16 cellular contexts compared by ENCODE assay signal in the genomic region with DNA sequence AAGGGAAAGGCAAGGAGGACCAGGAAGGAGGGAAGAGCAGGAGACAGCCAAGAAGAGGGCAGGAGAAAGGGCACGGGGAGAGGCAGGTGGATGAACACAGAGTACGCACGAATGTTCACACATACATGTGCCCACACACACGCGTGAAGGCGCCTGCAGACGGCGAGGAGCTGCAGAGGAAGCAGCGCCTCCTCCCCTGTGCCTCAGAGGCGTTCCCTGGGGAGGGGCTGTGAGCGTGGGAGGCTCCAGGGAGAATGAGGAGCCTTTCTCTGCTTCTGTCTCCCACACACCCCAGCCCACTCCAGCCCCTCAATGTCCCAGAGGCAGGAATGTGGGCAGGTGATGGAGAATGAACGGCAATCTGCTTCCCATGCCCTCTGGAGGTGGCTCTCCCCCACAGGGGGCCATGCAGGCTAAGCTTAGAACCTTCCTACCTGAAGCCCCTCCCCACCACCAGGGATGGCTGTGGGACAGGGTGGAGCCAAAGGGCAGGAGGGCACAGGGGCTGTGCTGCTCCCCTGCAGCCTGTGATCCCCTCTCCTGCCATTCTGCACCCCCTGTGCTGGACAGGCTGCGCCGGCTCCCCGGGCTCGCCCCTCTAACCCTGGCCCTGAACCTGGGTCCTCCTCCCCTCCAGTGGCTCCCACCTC. TPM values are rescaled to one million over a fixed set of nuclear protein-coding genes. Genes with fewer than 3 reads are reported as not detected.
DNase-seq lines count a peak whose midpoint lies in the region; ATAC-seq lines count a peak whose summit lies in the region.
"Had no signal": no experiment of that assay in that cellular context is flagged by ENCODE, and none has a peak within 500 bp of the region (broad histone marks: within the 10 kb centered on the region; RNA-seq: fewer than 3 reads in every experiment).

No MANE protein-coding gene starts in this region.

- ATAC-seq in sciatic nerve (peak; percentile 9), HG02623 (IDR thresholded peaks at IDR 0.05; ENCODE audit: unreplicated experiment) (no peak)
- ATAC-seq: T-helper 17 cell, upper lobe of right lung had no signal

- DNase-seq in NCI-H2227 (lab: John Stamatoyannopoulos, UW; ENCODE audit: unreplicated experiment) (peak; percentile 39), NCI-H2227 treated with DMSO at 0.1 percent for 48 hours (lab: John Stamatoyannopoulos, UW) (no peak), head of caudate nucleus (peak in 41 of 42 donors; percentile 35 to 94 (median 82)), sciatic nerve (ENCODE audit: low spot score) (no peak), A172 (ENCODE audit: low spot score) (no peak), AG08396 (ENCODE audit: low spot score) (no peak)
- DNase-seq: activated CD4-positive, alpha-beta T cell treated with anti-CD3 and anti-CD28 coated beads, Interleukin-2, amount 10 ng/mL, durations not matched to agents 7 days and 5 days; activated naive CD8-positive, alpha-beta T cell treated with anti-CD3 and anti-CD28 coated beads for 36 hours; Karpas-422; NCI-H2029; T-helper 17 cell; upper lobe of right lung had no signal

- H3K27ac ChIP-seq in angular gyrus (ENCODE audit: low read depth, low read length): peak overlapping the region; percentile 39
- H3K27ac ChIP-seq: SK-N-MC, upper lobe of right lung, VCaP had no signal

- intact Hi-C loops in head of caudate nucleus (cut with DNase I): no loop called here
- intact Hi-C loops in sciatic nerve (cut with DNase I): no loop called here

RNA-seq across cellular contexts. Expression of a gene that starts 25.3 kb away (rescaled TPM):
- total RNA-seq in sciatic nerve: 95.5 TPM
- 37.6 and 43.3 TPM in 2 replicates for total RNA-seq in A172 (2014; rRNA removed; shearing (Covaris generic))

RNA-seq across cellular contexts. Expression of a gene that starts 55.3 kb away (rescaled TPM):
- total RNA-seq in sciatic nerve: 37.0 TPM
- 18.8 and 20.5 TPM in 2 replicates for total RNA-seq in A172 (2014; rRNA removed; shearing (Covaris generic))

RNA-seq across cellular contexts. Expression of a gene that starts 59.9 kb away (rescaled TPM):
- 135 TPM for total RNA-seq in sciatic nerve
- total RNA-seq in A172 (2014; rRNA removed; shearing (Covaris generic)): 40.6 and 41.2 TPM in 2 replicates

Comparison
In these comparisons a context has a peak if more than half of its experiments do, and no peak if none do; other contexts are left out.
1. DNase-seq: peak in NCI-H2227 (single experiment) and head of caudate nucleus (41 of 42); none in NCI-H2227 treated with DMSO at 0.1 percent for 48 hours (single experiment), sciatic nerve (single experiment), A172 (single experiment) and AG08396 (single experiment).